8 cellular contexts compared by ENCODE assay signal in genomic region chr9:133742849-133743444, GRCh38. TPM values are rescaled to one million over a fixed set of nuclear protein-coding genes. Genes with fewer than 3 reads are reported as not detected.
DNase-seq lines count a peak whose midpoint lies in the region; ATAC-seq and TF ChIP-seq lines count a peak whose summit lies in the region.

No MANE protein-coding gene starts in this region.

- H3K27me3 ChIP-seq in GM06990 (replicated peaks; ENCODE audit: control insufficient read depth, insufficient read depth, low read length), result peaks cover 2% of the 10 kb centered on the region
- H3K27me3 ChIP-seq in OCI-LY1 (ENCODE audit: insufficient read depth, low read length), result no peaks in the 10 kb centered on the region

- no peak overlapping the region for H2AFZ ChIP-seq in OCI-LY1 (ENCODE audit: low read length)

- H3F3A ChIP-seq in OCI-LY1 (ENCODE audit: insufficient read depth, low read length), result no peaks in the 10 kb centered on the region

- H3K9me2 ChIP-seq in OCI-LY1 (ENCODE audit: low read depth, low read length), result no peaks in the 10 kb centered on the region

- no peaks in the 10 kb centered on the region for H3K4me1 ChIP-seq in OCI-LY1 (ENCODE audit: insufficient read depth, low read length, severe bottlenecking)

- no peak overlapping the region for H3K9ac ChIP-seq in OCI-LY1 (ENCODE audit: low read length)

- H3K27ac ChIP-seq in OCI-LY1 (ENCODE audit: low read depth, low read length, poor library complexity, severe bottlenecking), result no peak overlapping the region

- peak; percentile 99 for TF ChIP-seq CTCF in GM06990 (IDR thresholded peaks at IDR 0.05; ENCODE audit: insufficient read depth, low read length, poor library complexity, severe bottlenecking)
- TF ChIP-seq CTCF in OCI-LY1 (IDR thresholded peaks at IDR 0.05; ENCODE audit: low read length), result peak; percentile 92
- peak; percentile 96 for TF ChIP-seq CTCF in epithelial cell of proximal tubule (conservative IDR thresholded peaks at IDR 0.05; ENCODE audit: low read depth, low read length)

- DNase-seq in GM06990 (ENCODE audit: extremely low read depth, insufficient read length), result peak; percentile 45
- peak; percentile 95 for DNase-seq in HuH-7 (ENCODE audit: low spot score)
- peak; percentile 80 for DNase-seq in activated CD8-positive, alpha-beta memory T cell treated with anti-CD3 and anti-CD28 coated beads, Interleukin-2, amount 50 U/mL, for 4 hours
- DNase-seq in epithelial cell of proximal tubule (ENCODE audit: low read depth), result no peak
- peak; percentile 76 for DNase-seq in myocyte (ENCODE audit: low read depth)
- DNase-seq in stimulated activated CD8-positive, alpha-beta memory T cell treated with anti-CD3 and anti-CD28 coated beads, Interleukin-7, amount 100 ng/mL, for 4 hours (ENCODE audit: low read depth in 2 of 2), result peak; percentile 55 to 58

- H3K36me3 ChIP-seq in GM06990 (ENCODE audit: control insufficient read depth, insufficient read depth, low read length) (no peaks in the 10 kb centered on the region), OCI-LY1 (ENCODE audit: insufficient read depth, low read length) (no peaks in the 10 kb centered on the region)

- no peak for ATAC-seq in GM21526 (IDR thresholded peaks at IDR 0.05; ENCODE audit: low FRiP score, unreplicated experiment)

- no peak overlapping the region for H3K4me3 ChIP-seq in GM06990 (replicated peaks; ENCODE audit: low read depth, low read length)
- no peak overlapping the region for H3K4me3 ChIP-seq in OCI-LY1 (ENCODE audit: low read depth, low read length, poor library complexity, severe bottlenecking)
- H3K4me3 ChIP-seq in epithelial cell of proximal tubule (ENCODE audit: low read depth, low read length), result no peak overlapping the region

- no peaks in the 10 kb centered on the region for H3K9me3 ChIP-seq in OCI-LY1 (ENCODE audit: low read length)

- no peaks in the 10 kb centered on the region for H4K20me1 ChIP-seq in OCI-LY1 (ENCODE audit: insufficient read depth, low read length)

- no peak overlapping the region for H3K4me2 ChIP-seq in OCI-LY1 (ENCODE audit: low read length)

- H3K79me2 ChIP-seq in OCI-LY1 (ENCODE audit: insufficient read depth, low read length), result no peaks in the 10 kb centered on the region

RNA-seq across cellular contexts. Expression of gene SARDH, which starts 4.8 kb away (rescaled TPM):
- total RNA-seq in epithelial cell of proximal tubule, result 0.07 and 0.92 TPM in 2 replicates
- 55.6 and 70.3 TPM in 2 replicates for total RNA-seq in myocyte
- polyA plus RNA-seq in myocyte (2012), result 27.4 TPM

Comparison
In these comparisons a context has a peak if more than half of its experiments do, and no peak if none do; other contexts are left out.
1. RNA of gene SARDH, which starts 4.8 kb away (total RNA-seq): 55.6 to 70.3 TPM in myocyte; 0.07 to 0.92 TPM in epithelial cell of proximal tubule; every median in the first group is over 10 times any median in the second.
2. Peak in every context shown above with its lines, with median percentiles within 50 percentile points of each other: CTCF ChIP-seq.